In the genomic region with DNA sequence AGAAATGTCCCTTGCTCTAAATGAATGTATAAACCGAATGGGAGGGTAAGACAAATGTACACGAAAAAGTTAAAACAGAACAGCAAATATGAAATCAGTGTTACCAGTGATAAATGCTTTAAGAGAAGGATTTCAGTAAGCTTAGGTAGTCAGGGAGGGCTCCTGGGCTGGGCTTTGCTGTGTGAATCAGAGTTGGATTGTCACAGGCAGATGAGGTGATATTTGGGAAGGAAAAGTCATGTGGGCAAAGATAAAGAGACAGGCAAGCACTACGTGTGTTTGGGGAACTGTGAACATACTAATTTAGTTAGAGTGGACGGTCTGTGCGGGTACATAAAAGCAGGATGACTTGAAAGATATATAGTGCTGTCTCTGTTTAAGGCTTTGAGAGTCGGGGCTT, we compare ENCODE assay signal across 1 cellular context.
TF ChIP-seq lines count a peak whose summit lies in the region.

No MANE protein-coding gene starts in this region.

TF ChIP-seq in GM23338, 12 proteins besides CTCF, POLR2A, EP300 and RAD21 (continued from another document):
- TF ChIP-seq, protein P1, sequence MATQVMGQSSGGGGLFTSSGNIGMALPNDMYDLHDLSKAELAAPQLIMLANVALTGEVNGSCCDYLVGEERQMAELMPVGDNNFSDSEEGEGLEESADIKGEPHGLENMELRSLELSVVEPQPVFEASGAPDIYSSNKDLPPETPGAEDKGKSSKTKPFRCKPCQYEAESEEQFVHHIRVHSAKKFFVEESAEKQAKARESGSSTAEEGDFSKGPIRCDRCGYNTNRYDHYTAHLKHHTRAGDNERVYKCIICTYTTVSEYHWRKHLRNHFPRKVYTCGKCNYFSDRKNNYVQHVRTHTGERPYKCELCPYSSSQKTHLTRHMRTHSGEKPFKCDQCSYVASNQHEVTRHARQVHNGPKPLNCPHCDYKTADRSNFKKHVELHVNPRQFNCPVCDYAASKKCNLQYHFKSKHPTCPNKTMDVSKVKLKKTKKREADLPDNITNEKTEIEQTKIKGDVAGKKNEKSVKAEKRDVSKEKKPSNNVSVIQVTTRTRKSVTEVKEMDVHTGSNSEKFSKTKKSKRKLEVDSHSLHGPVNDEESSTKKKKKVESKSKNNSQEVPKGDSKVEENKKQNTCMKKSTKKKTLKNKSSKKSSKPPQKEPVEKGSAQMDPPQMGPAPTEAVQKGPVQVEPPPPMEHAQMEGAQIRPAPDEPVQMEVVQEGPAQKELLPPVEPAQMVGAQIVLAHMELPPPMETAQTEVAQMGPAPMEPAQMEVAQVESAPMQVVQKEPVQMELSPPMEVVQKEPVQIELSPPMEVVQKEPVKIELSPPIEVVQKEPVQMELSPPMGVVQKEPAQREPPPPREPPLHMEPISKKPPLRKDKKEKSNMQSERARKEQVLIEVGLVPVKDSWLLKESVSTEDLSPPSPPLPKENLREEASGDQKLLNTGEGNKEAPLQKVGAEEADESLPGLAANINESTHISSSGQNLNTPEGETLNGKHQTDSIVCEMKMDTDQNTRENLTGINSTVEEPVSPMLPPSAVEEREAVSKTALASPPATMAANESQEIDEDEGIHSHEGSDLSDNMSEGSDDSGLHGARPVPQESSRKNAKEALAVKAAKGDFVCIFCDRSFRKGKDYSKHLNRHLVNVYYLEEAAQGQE (IDR thresholded peaks at IDR 0.05; ENCODE audit: unreplicated experiment) = no peak
- TF ChIP-seq, protein P2, sequence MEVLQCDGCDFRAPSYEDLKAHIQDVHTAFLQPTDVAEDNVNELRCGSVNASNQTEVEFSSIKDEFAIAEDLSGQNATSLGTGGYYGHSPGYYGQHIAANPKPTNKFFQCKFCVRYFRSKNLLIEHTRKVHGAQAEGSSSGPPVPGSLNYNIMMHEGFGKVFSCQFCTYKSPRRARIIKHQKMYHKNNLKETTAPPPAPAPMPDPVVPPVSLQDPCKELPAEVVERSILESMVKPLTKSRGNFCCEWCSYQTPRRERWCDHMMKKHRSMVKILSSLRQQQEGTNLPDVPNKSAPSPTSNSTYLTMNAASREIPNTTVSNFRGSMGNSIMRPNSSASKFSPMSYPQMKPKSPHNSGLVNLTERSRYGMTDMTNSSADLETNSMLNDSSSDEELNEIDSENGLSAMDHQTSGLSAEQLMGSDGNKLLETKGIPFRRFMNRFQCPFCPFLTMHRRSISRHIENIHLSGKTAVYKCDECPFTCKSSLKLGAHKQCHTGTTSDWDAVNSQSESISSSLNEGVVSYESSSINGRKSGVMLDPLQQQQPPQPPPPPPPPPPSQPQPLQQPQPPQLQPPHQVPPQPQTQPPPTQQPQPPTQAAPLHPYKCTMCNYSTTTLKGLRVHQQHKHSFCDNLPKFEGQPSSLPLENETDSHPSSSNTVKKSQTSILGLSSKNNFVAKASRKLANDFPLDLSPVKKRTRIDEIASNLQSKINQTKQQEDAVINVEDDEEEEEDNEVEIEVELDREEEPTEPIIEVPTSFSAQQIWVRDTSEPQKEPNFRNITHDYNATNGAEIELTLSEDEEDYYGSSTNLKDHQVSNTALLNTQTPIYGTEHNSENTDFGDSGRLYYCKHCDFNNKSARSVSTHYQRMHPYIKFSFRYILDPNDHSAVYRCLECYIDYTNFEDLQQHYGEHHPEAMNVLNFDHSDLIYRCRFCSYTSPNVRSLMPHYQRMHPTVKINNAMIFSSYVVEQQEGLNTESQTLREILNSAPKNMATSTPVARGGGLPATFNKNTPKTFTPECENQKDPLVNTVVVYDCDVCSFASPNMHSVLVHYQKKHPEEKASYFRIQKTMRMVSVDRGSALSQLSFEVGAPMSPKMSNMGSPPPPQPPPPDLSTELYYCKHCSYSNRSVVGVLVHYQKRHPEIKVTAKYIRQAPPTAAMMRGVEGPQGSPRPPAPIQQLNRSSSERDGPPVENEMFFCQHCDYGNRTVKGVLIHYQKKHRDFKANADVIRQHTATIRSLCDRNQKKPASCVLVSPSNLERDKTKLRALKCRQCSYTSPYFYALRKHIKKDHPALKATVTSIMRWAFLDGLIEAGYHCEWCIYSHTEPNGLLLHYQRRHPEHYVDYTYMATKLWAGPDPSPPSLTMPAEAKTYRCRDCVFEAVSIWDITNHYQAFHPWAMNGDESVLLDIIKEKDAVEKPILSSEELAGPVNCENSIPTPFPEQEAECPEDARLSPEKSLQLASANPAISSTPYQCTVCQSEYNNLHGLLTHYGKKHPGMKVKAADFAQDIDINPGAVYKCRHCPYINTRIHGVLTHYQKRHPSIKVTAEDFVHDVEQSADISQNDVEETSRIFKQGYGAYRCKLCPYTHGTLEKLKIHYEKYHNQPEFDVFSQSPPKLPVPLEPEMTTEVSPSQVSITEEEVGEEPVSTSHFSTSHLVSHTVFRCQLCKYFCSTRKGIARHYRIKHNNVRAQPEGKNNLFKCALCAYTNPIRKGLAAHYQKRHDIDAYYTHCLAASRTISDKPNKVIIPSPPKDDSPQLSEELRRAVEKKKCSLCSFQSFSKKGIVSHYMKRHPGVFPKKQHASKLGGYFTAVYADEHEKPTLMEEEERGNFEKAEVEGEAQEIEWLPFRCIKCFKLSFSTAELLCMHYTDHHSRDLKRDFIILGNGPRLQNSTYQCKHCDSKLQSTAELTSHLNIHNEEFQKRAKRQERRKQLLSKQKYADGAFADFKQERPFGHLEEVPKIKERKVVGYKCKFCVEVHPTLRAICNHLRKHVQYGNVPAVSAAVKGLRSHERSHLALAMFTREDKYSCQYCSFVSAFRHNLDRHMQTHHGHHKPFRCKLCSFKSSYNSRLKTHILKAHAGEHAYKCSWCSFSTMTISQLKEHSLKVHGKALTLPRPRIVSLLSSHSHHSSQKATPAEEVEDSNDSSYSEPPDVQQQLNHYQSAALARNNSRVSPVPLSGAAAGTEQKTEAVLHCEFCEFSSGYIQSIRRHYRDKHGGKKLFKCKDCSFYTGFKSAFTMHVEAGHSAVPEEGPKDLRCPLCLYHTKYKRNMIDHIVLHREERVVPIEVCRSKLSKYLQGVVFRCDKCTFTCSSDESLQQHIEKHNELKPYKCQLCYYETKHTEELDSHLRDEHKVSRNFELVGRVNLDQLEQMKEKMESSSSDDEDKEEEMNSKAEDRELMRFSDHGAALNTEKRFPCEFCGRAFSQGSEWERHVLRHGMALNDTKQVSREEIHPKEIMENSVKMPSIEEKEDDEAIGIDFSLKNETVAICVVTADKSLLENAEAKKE (CRISPR knock-in tag; IDR thresholded peaks at IDR 0.05) = no peak
- TF ChIP-seq POLR2AphosphoS5 (IDR thresholded peaks at IDR 0.05; ENCODE audit: low read depth) (no peak), ZNF114 (CRISPR knock-in tag; IDR thresholded peaks at IDR 0.05) (no peak), NANOG (IDR thresholded peaks at IDR 0.05; ENCODE audit: borderline replicate concordance) (no peak), CREB1 (CRISPR knock-in tag; IDR thresholded peaks at IDR 0.05; ENCODE audit: low read depth) (no peak), ZNF331 (CRISPR knock-in tag; IDR thresholded peaks at IDR 0.05; ENCODE audit: low read depth) (no peak), JUNB (IDR thresholded peaks at IDR 0.05; ENCODE audit: unreplicated experiment) (no peak), EZH2phosphoT487 (IDR thresholded peaks at IDR 0.05; ENCODE audit: unreplicated experiment) (no peak), EZH2 (IDR thresholded peaks at IDR 0.05; ENCODE audit: low read depth, unreplicated experiment) (no peak), STAT1 (IDR thresholded peaks at IDR 0.05; ENCODE audit: unreplicated experiment) (no peak)
